8 cellular contexts compared by ENCODE assay signal in genomic region chr14:54420478-54421116, GRCh38. TPM values are rescaled to one million over a fixed set of nuclear protein-coding genes. Genes with fewer than 3 reads are reported as not detected.
DNase-seq lines count a peak whose midpoint lies in the region; ATAC-seq, FAIRE-seq and TF ChIP-seq lines count a peak whose summit lies in the region.

No MANE protein-coding gene starts in this region.

- H3K36me3 ChIP-seq in Loucy (ENCODE audit: insufficient read depth, low read length) = peaks cover 40% of the 10 kb centered on the region; the same call in 1 of the 2 replicates
- H3K36me3 ChIP-seq in K562 (ENCODE audit: control insufficient read depth, insufficient read depth, low read length) = peaks cover 33% of the 10 kb centered on the region; the same call in 1 of the 3 replicates

- ATAC-seq in K562 (peak; percentile 86), GM19452 (IDR thresholded peaks at IDR 0.05; ENCODE audit: unreplicated experiment) (no peak)

- FAIRE-seq in K562 (lab: Jason Lieb, UNC) = peak; percentile 65

- H3K4me3 Mint-ChIP-seq in activated CD4-positive, alpha-beta T cell treated with anti-CD3 and anti-CD28 coated beads, Interleukin-2, amount 10 ng/mL, durations not matched to agents 24 days and 14 days = no peak overlapping the region

- no peak overlapping the region for H3K27ac Mint-ChIP-seq in activated CD4-positive, alpha-beta T cell treated with anti-CD3 and anti-CD28 coated beads, Interleukin-2, amount 10 ng/mL, durations not matched to agents 24 days and 14 days

- H3K4me3 ChIP-seq in Loucy (ENCODE audit: low read length, poor library complexity, severe bottlenecking) (no peak overlapping the region), K562 (no peak overlapping the region)

- peaks cover 9% of the 10 kb centered on the region for H3K4me1 Mint-ChIP-seq in activated CD4-positive, alpha-beta T cell treated with anti-CD3 and anti-CD28 coated beads, Interleukin-2, amount 10 ng/mL, durations not matched to agents 24 days and 14 days

- H3K4me2 ChIP-seq in Loucy (ENCODE audit: low read depth, low read length, poor library complexity, severe bottlenecking) (no peak overlapping the region), K562 (ENCODE audit: insufficient read depth, low read length) (no peak overlapping the region)

- H3K79me2 ChIP-seq in Loucy (ENCODE audit: insufficient read depth, low read length) (no peaks in the 10 kb centered on the region), K562 (ENCODE audit: control insufficient read depth, insufficient read depth, low read length) (no peaks in the 10 kb centered on the region)

- DNase-seq in activated CD4-positive, alpha-beta T cell treated with anti-CD3 and anti-CD28 coated beads, Interleukin-2, amount 50 U/mL, for 1 hour = peak; percentile 13
- no peak for DNase-seq in activated CD4-positive, alpha-beta T cell treated with anti-CD3 and anti-CD28 coated beads, Interleukin-2, amount 10 ng/mL, durations not matched to agents 24 days and 14 days
- DNase-seq in K562 (ENCODE audit: extremely low read depth in 1 of 4, low spot score in 3 of 4) (peak; percentile 23 to 36 (median 26)), kidney tubule cell (ENCODE audit: low spot score) (peak; percentile 52), ecto neural progenitor cell (ENCODE audit: low spot score) (no peak), DMS79 treated with DMSO at 0.1 percent for 48 hours (lab: John Stamatoyannopoulos, UW) (no peak)

- in situ Hi-C loops in K562 (cut with MboI) = no loop called here

- POLR2A ChIA-PET in K562 (lab: Yijun Ruan, JAX) = interaction anchor here (1.0 to 1.2 kb wide), 2 partner anchors 9 to 15 kb away, joined by 3 to 7 read pairs; no protein-coding TSS in a partner anchor

- WGBS in K562 (ENCODE audit: insufficient coverage, low coverage, missing lambda C conversion rate) = 62% methylated on average over 6 of the region's 6 CpGs

- no peak for TF ChIP-seq POLR2A in K562 (conservative IDR thresholded peaks at IDR 0.05)

- H3K36me3 Mint-ChIP-seq in activated CD4-positive, alpha-beta T cell treated with anti-CD3 and anti-CD28 coated beads, Interleukin-2, amount 10 ng/mL, durations not matched to agents 24 days and 14 days (ENCODE audit: low read depth) = peaks cover 27% of the 10 kb centered on the region

- TF ChIP-seq CTCF in Loucy (conservative IDR thresholded peaks at IDR 0.05; ENCODE audit: low read length) = peak; percentile 72
- TF ChIP-seq CTCF in K562 (IDR thresholded peaks at IDR 0.05 in 2 of 3, conservative IDR thresholded peaks at IDR 0.05 in 1 of 3; ENCODE audit: insufficient read depth in 2 of 3, low read depth in 1 of 3, low read length in 3 of 3) = peak; percentile 39 to 55 (median 53); a peak in 5 of 6 replicates

- H3F3A ChIP-seq in Loucy (ENCODE audit: low read depth) = 0 out of 2 replicates have a peak, but pooled peaks cover 7% of the 10 kb centered on the region

- no peak for TF ChIP-seq EP300 in K562 (IDR thresholded peaks at IDR 0.05; ENCODE audit: low read length)

- CTCF ChIA-PET in K562 (lab: Yijun Ruan, JAX; ENCODE audit: low intra/inter-chr PET ratio) = no interaction called here

- no peak overlapping the region for H3K27ac ChIP-seq in K562 (ENCODE audit: extremely low read depth, low read depth, low read length)

- peak; percentile 20 to 34; a peak in 2 of 4 replicates for TF ChIP-seq RAD21 in K562 (CRISPR knock-in tag; conservative IDR thresholded peaks at IDR 0.05 in 1 of 2, IDR thresholded peaks at IDR 0.05 in 1 of 2)

- H4K20me1 ChIP-seq in Loucy (ENCODE audit: insufficient read depth, low read length, poor library complexity, severe bottlenecking) = no peaks in the 10 kb centered on the region
- H4K20me1 ChIP-seq in K562 (replicated peaks; ENCODE audit: control insufficient read depth, insufficient read depth, low read length) = no peaks in the 10 kb centered on the region

- H3K27me3 ChIP-seq in Loucy (ENCODE audit: insufficient read depth, low read length, poor library complexity, severe bottlenecking) (no peaks in the 10 kb centered on the region), K562 (ENCODE audit: control insufficient read depth in 2 of 2, insufficient read depth in 2 of 2, low read length in 2 of 2) (no peaks in the 10 kb centered on the region)

- H3K9me3 ChIP-seq in Loucy (ENCODE audit: insufficient read depth, low read depth, low read length) (no peaks in the 10 kb centered on the region), K562 (replicated peaks; ENCODE audit: control insufficient read depth, insufficient read depth, low read depth, low read length) (no peaks in the 10 kb centered on the region)

- BruUV-seq in K562 (replicated peaks; lab: Mats Ljungman, UMichigan) = no TSS peak

- intact Hi-C loops in activated CD4-positive, alpha-beta T cell treated with anti-CD3 and anti-CD28 coated beads, Interleukin-2, amount 10 ng/mL, durations not matched to agents 24 days and 14 days (cut with micrococcal nuclease) = loop anchor here (2.0 kb wide), 1 partner anchor 22 kb away; no protein-coding TSS in a partner anchor
- intact Hi-C loops in K562 (cut with micrococcal nuclease) = loop anchor here (2.0 kb wide), 1 partner anchor 54 kb away; no protein-coding TSS in a partner anchor

- H3K9me1 ChIP-seq in K562 (ENCODE audit: control insufficient read depth, insufficient read depth, low read length) = no peaks in the 10 kb centered on the region

- no peak overlapping the region for H3K9ac ChIP-seq in Loucy (ENCODE audit: low read depth, low read length, poor library complexity, severe bottlenecking)
- no peak overlapping the region for H3K9ac ChIP-seq in K562 (ENCODE audit: insufficient read depth in 1 of 2, low read depth in 2 of 2, low read length in 2 of 2)

- H3K27me3 Mint-ChIP-seq in activated CD4-positive, alpha-beta T cell treated with anti-CD3 and anti-CD28 coated beads, Interleukin-2, amount 10 ng/mL, durations not matched to agents 24 days and 14 days = no peaks in the 10 kb centered on the region

- no peaks in the 10 kb centered on the region for H3K9me2 ChIP-seq in Loucy (replicated peaks; ENCODE audit: low read depth, low read length)

- H3K9me3 Mint-ChIP-seq in activated CD4-positive, alpha-beta T cell treated with anti-CD3 and anti-CD28 coated beads, Interleukin-2, amount 10 ng/mL, durations not matched to agents 24 days and 14 days = no peaks in the 10 kb centered on the region

- H3K4me1 ChIP-seq in Loucy (ENCODE audit: insufficient read depth, low read length, poor library complexity, severe bottlenecking) = no peaks in the 10 kb centered on the region
- no peaks in the 10 kb centered on the region; a peak in 1 of 5 replicates for H3K4me1 ChIP-seq in K562 (replicated peaks in 1 of 2; ENCODE audit: control insufficient read depth in 2 of 2, insufficient read depth in 2 of 2, low read length in 2 of 2)

- H2AFZ ChIP-seq in Loucy (ENCODE audit: low read length) (no peak overlapping the region), K562 (ENCODE audit: low read depth, low read length) (no peak overlapping the region)

TF ChIP-seq in K562, 482 proteins besides CTCF, POLR2A, EP300 and RAD21 (continues in another document):
- no peak for TF ChIP-seq RHOXF2B (CRISPR knock-in tag; conservative IDR thresholded peaks at IDR 0.05)

RNA-seq across cellular contexts. Expression of gene CNIH1, which starts 20.6 kb away (rescaled TPM):
- total RNA-seq in activated CD4-positive, alpha-beta T cell treated with anti-CD3 and anti-CD28 coated beads, Interleukin-2, amount 10 ng/mL, durations not matched to agents 24 days and 14 days = 113 and 116 TPM in 2 replicates
- total RNA-seq in K562 (2011; cell fraction: chromatin; rRNA removed; ENCODE audit: low replicate concordance) = 42.7 and 50.6 TPM in 2 replicates
- total RNA-seq in K562 (2011; cell fraction: nucleolus; rRNA removed) = 53.0 and 54.3 TPM in 2 replicates
- 45.3 and 55.3 TPM in 2 replicates for total RNA-seq in K562 (2011; cell fraction: nucleoplasm; rRNA removed)
- total RNA-seq in K562 (2014; rRNA removed) = 13.9 and 23.0 TPM in 2 replicates
- 66.7 and 76.5 TPM in 2 replicates for total RNA-seq in K562 (2014; rRNA removed; fragmentation: Illumina TruSeq; extraction: Trizol)
- total RNA-seq in K562 (2015; rRNA removed; fragmentation: Illumina TruSeq; extraction: Trizol) = 46.6 and 56.9 TPM in 2 replicates
- 71.3 and 79.6 TPM in 2 replicates for total RNA-seq in K562 (2021)
- polyA plus RNA-seq in K562 (2011; rRNA removed) = 182 and 185 TPM in 2 replicates
- 197 and 314 TPM in 2 replicates for polyA plus RNA-seq in K562 (2011; cell fraction: cytosol; rRNA removed)
- polyA plus RNA-seq in K562 (2011; cell fraction: nucleus; rRNA removed) = 34.6 and 48.0 TPM in 2 replicates
- 80.5 and 159 TPM in 2 replicates for polyA plus RNA-seq in K562 (2012)
- polyA plus RNA-seq in K562 (2014; fragmentation: Illumina TruSeq; extraction: Trizol) = 116 and 120 TPM in 2 replicates
- polyA plus RNA-seq in K562 (2014; fragmentation: Nextera tagmentation; extraction: Ambion mirVana) = 100 to 1,000 TPM; 253 to 283 TPM
- polyA plus RNA-seq in K562 (2014; rRNA removed) = 77.3 and 95.9 TPM in 2 replicates
- 110 and 122 TPM in 2 replicates for polyA minus RNA-seq in K562 (2011; rRNA and poly(A)+ RNA removed)
- polyA minus RNA-seq in K562 (2011; cell fraction: cytosol; rRNA and poly(A)+ RNA removed) = 79.5 and 84.4 TPM in 2 replicates
- 8.8 and 17.8 TPM in 2 replicates for polyA minus RNA-seq in K562 (2011; cell fraction: nucleus; rRNA and poly(A)+ RNA removed)

RNA-seq across cellular contexts. Expression of gene CDKN3, which starts 23.8 kb away (rescaled TPM):
- 42.5 and 50.8 TPM in 2 replicates for total RNA-seq in activated CD4-positive, alpha-beta T cell treated with anti-CD3 and anti-CD28 coated beads, Interleukin-2, amount 10 ng/mL, durations not matched to agents 24 days and 14 days
- 4.6 and 10.9 TPM in 2 replicates for total RNA-seq in K562 (2011; cell fraction: chromatin; rRNA removed; ENCODE audit: low replicate concordance)
- total RNA-seq in K562 (2011; cell fraction: nucleolus; rRNA removed) = 5.8 and 6.7 TPM in 2 replicates
- 12.1 and 17.2 TPM in 2 replicates for total RNA-seq in K562 (2011; cell fraction: nucleoplasm; rRNA removed)
- 41.5 and 46.3 TPM in 2 replicates for total RNA-seq in K562 (2014; rRNA removed)
- total RNA-seq in K562 (2014; rRNA removed; fragmentation: Illumina TruSeq; extraction: Trizol) = 60.4 and 62.4 TPM in 2 replicates
- 58.3 and 62.4 TPM in 2 replicates for total RNA-seq in K562 (2015; rRNA removed; fragmentation: Illumina TruSeq; extraction: Trizol)
- total RNA-seq in K562 (2021) = 41.3 and 46.5 TPM in 2 replicates
- 75.1 and 98.8 TPM in 2 replicates for polyA plus RNA-seq in K562 (2011; rRNA removed)
- polyA plus RNA-seq in K562 (2011; cell fraction: cytosol; rRNA removed) = 37.8 and 54.2 TPM in 2 replicates
- 18.3 and 23.5 TPM in 2 replicates for polyA plus RNA-seq in K562 (2011; cell fraction: nucleus; rRNA removed)
- polyA plus RNA-seq in K562 (2012) = 53.0 and 71.2 TPM in 2 replicates
- polyA plus RNA-seq in K562 (2014; fragmentation: Illumina TruSeq; extraction: Trizol) = 68.8 and 83.6 TPM in 2 replicates
- 100 to 1,000 TPM; 127 to 128 TPM for polyA plus RNA-seq in K562 (2014; fragmentation: Nextera tagmentation; extraction: Ambion mirVana)
- 70.7 and 78.2 TPM in 2 replicates for polyA plus RNA-seq in K562 (2014; rRNA removed)
- polyA minus RNA-seq in K562 (2011; rRNA and poly(A)+ RNA removed) = 38.3 and 42.7 TPM in 2 replicates
- polyA minus RNA-seq in K562 (2011; cell fraction: cytosol; rRNA and poly(A)+ RNA removed) = 8.2 and 11.2 TPM in 2 replicates
- polyA minus RNA-seq in K562 (2011; cell fraction: nucleus; rRNA and poly(A)+ RNA removed) = 5.1 and 11.2 TPM in 2 replicates

Comparison
In these comparisons a context has a peak if more than half of its experiments do, and no peak if none do; other contexts are left out.
1. DNase-seq: peak in activated CD4-positive, alpha-beta T cell treated with anti-CD3 and anti-CD28 coated beads, Interleukin-2, amount 50 U/mL, for 1 hour (single experiment), K562 (4 of 4) and kidney tubule cell (single experiment); none in activated CD4-positive, alpha-beta T cell treated with anti-CD3 and anti-CD28 coated beads, Interleukin-2, amount 10 ng/mL, durations not matched to agents 24 days and 14 days (single experiment), ecto neural progenitor cell (single experiment) and DMS79 treated with DMSO at 0.1 percent for 48 hours (single experiment).